In the genomic region with DNA sequence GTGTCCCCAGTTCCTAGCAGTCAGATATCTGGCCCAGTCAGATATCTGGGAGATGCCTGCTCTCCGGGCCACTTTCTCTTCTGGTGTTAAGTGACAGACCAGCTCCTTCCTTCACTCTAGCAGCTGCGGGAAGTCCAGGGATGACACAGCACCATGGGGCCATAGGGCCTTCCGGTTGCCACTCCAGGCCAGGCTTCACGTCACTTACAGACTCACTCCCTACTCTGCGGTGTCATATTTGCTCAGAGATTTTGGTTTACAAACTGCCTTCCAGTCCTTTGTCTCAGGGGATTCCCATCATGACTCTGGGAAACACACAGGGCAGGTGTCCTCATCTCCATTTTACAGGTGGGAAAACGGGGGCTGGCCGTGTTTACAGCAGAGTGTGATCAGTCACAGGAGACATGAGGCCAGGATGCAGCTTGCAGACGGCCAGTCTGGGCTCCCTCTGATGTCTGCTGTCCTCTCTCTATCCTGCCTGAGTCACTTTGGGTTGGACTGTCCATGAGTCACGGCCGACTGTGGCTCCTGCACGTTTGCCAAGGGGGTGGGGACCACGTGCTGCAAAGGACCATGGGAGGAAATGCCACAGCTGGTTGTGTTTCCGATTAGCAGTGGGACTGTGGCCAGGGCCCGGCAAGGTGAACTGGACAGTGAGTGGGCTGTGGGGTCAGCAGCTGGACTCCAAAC, we compare ENCODE assay signal across 8 cellular contexts. TPM values are rescaled to one million over a fixed set of nuclear protein-coding genes. Genes with fewer than 3 reads are reported as not detected.
A peak's percentile ranks its signal among the peaks of the same experiment; 100 is the strongest.
DNase-seq lines count a peak whose midpoint lies in the region; ATAC-seq and TF ChIP-seq lines count a peak whose summit lies in the region.

No MANE protein-coding gene starts in this region.

- H3K9me3 Mint-ChIP-seq in T-cell, result peaks cover 4 to 6% (median 4%) of the 10 kb centered on the region in 3 donors
- H3K9me3 Mint-ChIP-seq in nephron, result peaks cover 4% of the 10 kb centered on the region

- CTCF ChIA-PET in T-cell (lab: Charles Lee), result no interaction called here

- POLR2A ChIA-PET in T-cell (lab: Charles Lee), result no interaction called here

- H3K4me1 Mint-ChIP-seq in T-cell (peaks cover 26 to 50% (median 37%) of the 10 kb centered on the region in 3 donors), nephron (peaks cover 11% of the 10 kb centered on the region)

- no peak for TF ChIP-seq CTCF in nephron (IDR thresholded peaks at IDR 0.05; ENCODE audit: unreplicated experiment in 3 of 3)

- H3K27me3 Mint-ChIP-seq in T-cell (no peaks in the 10 kb centered on the region), nephron (ENCODE audit: low read depth) (peaks cover 11% of the 10 kb centered on the region)

- peak; percentile 73 for TF ChIP-seq POLR2A in erythroblast (IDR thresholded peaks at IDR 0.05; ENCODE audit: low read length)

- peak; percentile 23 for DNase-seq in stimulated activated CD4-positive, alpha-beta T cell treated with anti-CD3 and anti-CD28 coated beads, Interleukin-4, amount 100 ng/mL, for 1 hour
- no peak for DNase-seq in stimulated activated CD4-positive, alpha-beta T cell treated with anti-CD3 and anti-CD28 coated beads, Interleukin-4, amount 100 ng/mL, for 4 hours
- DNase-seq in T-cell, result peak in 5 of 34 experiments; percentile 24 to 57 (median 32)
- peak; percentile 65 to 74 for DNase-seq in erythroblast (lab: John Stamatoyannopoulos, UW)
- DNase-seq in HuH-7 (ENCODE audit: low spot score), result no peak
- no peak for DNase-seq in activated CD8-positive, alpha-beta memory T cell treated with anti-CD3 and anti-CD28 coated beads for 24 hours

- ATAC-seq in T-cell (replicated peaks in 1 of 4), result peak in 1 of 4 experiments; percentile 55
- ATAC-seq in GM18909 (IDR thresholded peaks at IDR 0.05; ENCODE audit: poor library complexity, unreplicated experiment), result no peak

- H3K4me3 Mint-ChIP-seq in T-cell, result peak overlapping the region in 1 of 3 donors; percentile 3
- H3K4me3 Mint-ChIP-seq in nephron, result no peak overlapping the region

- H3K27ac Mint-ChIP-seq in T-cell, result peak overlapping the region; percentile 12 to 79
- peak overlapping the region; percentile 32 to 84 (median 73) for H3K27ac Mint-ChIP-seq in nephron

- H3K36me3 Mint-ChIP-seq in T-cell (peaks cover 3% of the 10 kb centered on the region), nephron (ENCODE audit: low read depth) (peaks cover 18% of the 10 kb centered on the region)

RNA-seq across cellular contexts. Expression of a gene that starts 8.2 kb away (rescaled TPM):
- total RNA-seq in T-cell, result 10 to 100 TPM; 38.3 to 67.8 (median 57.7) TPM

RNA-seq across cellular contexts. Expression of a gene that starts 16.2 kb away (rescaled TPM):
- total RNA-seq in T-cell, result 100 to 1,000 TPM in 3 of 5 donors, 10 to 100 TPM in 2; 77.4 to 155 (median 125) TPM

Comparison
In these comparisons a context has a peak if more than half of its experiments do, and no peak if none do; other contexts are left out.
1. DNase-seq: peak in stimulated activated CD4-positive, alpha-beta T cell treated with anti-CD3 and anti-CD28 coated beads, Interleukin-4, amount 100 ng/mL, for 1 hour (single experiment) and erythroblast (2 of 2); none in stimulated activated CD4-positive, alpha-beta T cell treated with anti-CD3 and anti-CD28 coated beads, Interleukin-4, amount 100 ng/mL, for 4 hours (0 of 2), HuH-7 (single experiment) and activated CD8-positive, alpha-beta memory T cell treated with anti-CD3 and anti-CD28 coated beads for 24 hours (single experiment).